In the genomic region with DNA sequence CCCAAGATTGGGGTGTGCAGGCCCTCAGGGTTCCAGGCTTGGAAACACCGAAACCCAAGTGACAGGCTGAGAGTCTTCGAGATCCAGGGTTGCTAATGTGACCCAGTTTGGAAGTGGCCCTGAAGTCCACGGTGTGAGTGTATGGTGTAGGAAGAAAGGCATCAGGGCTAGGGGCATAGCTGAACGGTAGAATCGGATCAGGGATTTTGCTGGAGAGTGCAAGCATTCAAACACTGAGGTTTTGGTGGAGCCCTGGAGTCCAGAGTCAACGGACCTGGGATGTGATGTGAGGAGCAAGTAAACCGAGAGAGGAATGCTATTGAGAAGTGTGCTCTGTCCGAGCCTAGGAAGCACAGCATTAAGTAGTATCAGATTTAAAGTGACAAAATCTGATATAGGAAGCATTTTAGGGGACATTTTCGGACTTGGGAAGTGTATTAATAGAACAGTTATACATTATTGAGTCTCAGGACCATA, we compare ENCODE assay signal across 8 cellular contexts. TPM values are rescaled to one million over a fixed set of nuclear protein-coding genes. Genes with fewer than 3 reads are reported as not detected.
A peak's percentile ranks its signal among the peaks of the same experiment; 100 is the strongest.
DNase-seq lines count a peak whose midpoint lies in the region; ATAC-seq and TF ChIP-seq lines count a peak whose summit lies in the region.

No MANE protein-coding gene starts in this region.

- H3K27me3 Mint-ChIP-seq in naive thymus-derived CD4-positive, alpha-beta T cell = no peaks in the 10 kb centered on the region

- peak overlapping the region; percentile 91 to 98 (median 95) for H3K4me3 Mint-ChIP-seq in naive thymus-derived CD4-positive, alpha-beta T cell

- peak overlapping the region; percentile 97 to 100 (median 99) for H3K27ac ChIP-seq in Peyer's patch
- peak overlapping the region; percentile 99 for H3K27ac ChIP-seq in naive thymus-derived CD4-positive, alpha-beta T cell (ENCODE audit: low read depth, low read length)

- no peaks in the 10 kb centered on the region for H3K36me3 ChIP-seq in Peyer's patch
- H3K36me3 ChIP-seq in naive thymus-derived CD4-positive, alpha-beta T cell (ENCODE audit: control insufficient read depth in 2 of 3, insufficient read depth in 3 of 3, low read length in 3 of 3) = peaks cover 0 to 9% (median 0%) of the 10 kb centered on the region in 3 experiments

- intact Hi-C loops in naive thymus-derived CD4-positive, alpha-beta T cell (cut with micrococcal nuclease) = loop anchor here (1.0 to 10.0 kb wide), 8 partner anchors 17 to 1118 kb away; partner anchors contain the start of genes ZNF684 (in 2 of the 2), CAP1 (in 1 of the 2), CITED4 (in 1 of the 2) and PABPC4 (in 1 of the 2)

- POLR2A ChIA-PET in AG04449 (lab: Yijun Ruan, JAX) = interaction anchor here (0.5 to 1.6 kb wide), 8 partner anchors 8 to 257 kb away, joined by 3 to 10 read pairs (median 4); no protein-coding TSS in a partner anchor
- POLR2A ChIA-PET in naive thymus-derived CD4-positive, alpha-beta T cell (lab: Charles Lee) = interaction anchor here (0.6 to 5.9 kb wide), 24 partner anchors 7 to 1666 kb away, joined by 3 to 123 read pairs (median 6); partner anchors contain the start of genes CITED4, NDUFS5, RIMS3 and RLF

- peaks cover 36 to 80% (median 71%) of the 10 kb centered on the region in 7 donors for H3K4me1 Mint-ChIP-seq in naive thymus-derived CD4-positive, alpha-beta T cell

- peaks cover 0 to 27% (median 11%) of the 10 kb centered on the region in 5 donors for H3K36me3 Mint-ChIP-seq in naive thymus-derived CD4-positive, alpha-beta T cell

- H3K9me3 Mint-ChIP-seq in naive thymus-derived CD4-positive, alpha-beta T cell = peaks cover 0 to 4% (median 0%) of the 10 kb centered on the region in 11 donors

- H3K4me3 ChIP-seq in AG04449 (ENCODE audit: low read depth, low read length) = peak overlapping the region; percentile 86
- peak overlapping the region; percentile 73 to 100 (median 86) for H3K4me3 ChIP-seq in Peyer's patch
- peak overlapping the region; percentile 87 for H3K4me3 ChIP-seq in epithelial cell of esophagus (ENCODE audit: low read length)
- peak overlapping the region; percentile 81 for H3K4me3 ChIP-seq in naive thymus-derived CD4-positive, alpha-beta T cell (ENCODE audit: low read length)

- H3K27me3 ChIP-seq in Peyer's patch = no peaks in the 10 kb centered on the region
- H3K27me3 ChIP-seq in naive thymus-derived CD4-positive, alpha-beta T cell (ENCODE audit: control insufficient read depth in 2 of 2, insufficient read depth in 2 of 2, low read length in 2 of 2) = no peaks in the 10 kb centered on the region

- H3K9me3 ChIP-seq in Peyer's patch = no peaks in the 10 kb centered on the region
- H3K9me3 ChIP-seq in naive thymus-derived CD4-positive, alpha-beta T cell (ENCODE audit: control insufficient read depth in 2 of 3, low read length in 3 of 3) = no peaks in the 10 kb centered on the region

- TF ChIP-seq CTCF in AG04449 (IDR thresholded peaks at IDR 0.05; ENCODE audit: insufficient read depth, low read length, missing control alignments) (no peak), Peyer's patch (IDR thresholded peaks at IDR 0.05) (no peak), epithelial cell of esophagus (IDR thresholded peaks at IDR 0.05; ENCODE audit: insufficient read depth, low read depth, low read length, missing control alignments) (no peak)

- CTCF ChIA-PET in AG04449 (lab: Yijun Ruan, JAX) = interaction anchor here (0.6 to 4.6 kb wide), 7 partner anchors 10 to 261 kb away, joined by 3 to 29 read pairs (median 4); no protein-coding TSS in a partner anchor
- CTCF ChIA-PET in naive thymus-derived CD4-positive, alpha-beta T cell (lab: Charles Lee) = interaction anchor here (0.6 to 2.2 kb wide), 4 partner anchors 16 to 1695 kb away, joined by 3 to 10 read pairs (median 3); no protein-coding TSS in a partner anchor

- no peak for DNase-seq in AG04449 (ENCODE audit: low read depth, low spot score)
- DNase-seq in Peyer's patch = no peak
- DNase-seq in epithelial cell of esophagus (ENCODE audit: low read depth) = peak; percentile 25
- DNase-seq in naive thymus-derived CD4-positive, alpha-beta T cell = no peak
- no peak for DNase-seq in activated CD4-positive, CD25-positive, alpha-beta regulatory T cell treated with anti-CD3 and anti-CD28 coated beads, Interleukin-2, amount 50 U/mL, for 72 hours

- no peak for TF ChIP-seq POLR2A in Peyer's patch (IDR thresholded peaks at IDR 0.05)

- ATAC-seq in GM21360 (IDR thresholded peaks at IDR 0.05; ENCODE audit: unreplicated experiment) = peak; percentile 11
- no peak for ATAC-seq in naive thymus-derived CD4-positive, alpha-beta T cell
- ATAC-seq in HG03045 (IDR thresholded peaks at IDR 0.05; ENCODE audit: unreplicated experiment) = no peak
- ATAC-seq in GM21390 (IDR thresholded peaks at IDR 0.05; ENCODE audit: unreplicated experiment) = no peak

- peaks cover 0 to 29% (median 10%) of the 10 kb centered on the region in 4 donors for H3K4me1 ChIP-seq in Peyer's patch
- H3K4me1 ChIP-seq in naive thymus-derived CD4-positive, alpha-beta T cell (ENCODE audit: control insufficient read depth in 2 of 2, insufficient read depth in 2 of 2, low read length in 2 of 2) = peaks cover 30 to 40% of the 10 kb centered on the region in 2 donors

- H3K27ac Mint-ChIP-seq in naive thymus-derived CD4-positive, alpha-beta T cell = peak overlapping the region; percentile 91 to 99 (median 97)

RNA-seq across cellular contexts. Expression of gene NFYC, which starts 1.0 kb away (rescaled TPM):
- total RNA-seq in Peyer's patch = 100 to 1,000 TPM in 1 of 4 donors, 10 to 100 TPM in 3; 53.1 to 122 (median 65.0) TPM
- 10 to 100 TPM; 44.2 to 88.5 (median 73.6) TPM for total RNA-seq in naive thymus-derived CD4-positive, alpha-beta T cell
- 10 to 100 TPM; 36.2 to 63.4 TPM for polyA plus RNA-seq in naive thymus-derived CD4-positive, alpha-beta T cell

RNA-seq across cellular contexts. Expression of gene RIMS3, which starts 27.0 kb away (rescaled TPM):
- total RNA-seq in Peyer's patch = 1 to 10 TPM; 2.5 to 6.6 (median 5.4) TPM
- total RNA-seq in naive thymus-derived CD4-positive, alpha-beta T cell = 1 to 10 TPM; 1.1 to 2.8 (median 2.2) TPM
- 1 to 10 TPM; 2.2 to 4.3 TPM for polyA plus RNA-seq in naive thymus-derived CD4-positive, alpha-beta T cell
